ENCODE assay signal across 8 cellular contexts in genomic region chr4:51831133-51831532, GRCh38. TPM values are rescaled to one million over a fixed set of nuclear protein-coding genes. Genes with fewer than 3 reads are reported as not detected.
DNase-seq lines count a peak whose midpoint lies in the region; ATAC-seq, FAIRE-seq and TF ChIP-seq lines count a peak whose summit lies in the region.

No MANE protein-coding gene starts in this region.

- FAIRE-seq in frontal cortex (lab: Jason Lieb, UNC) = no peak

- in situ Hi-C loops in GM13976 (cut with MboI; ENCODE audit: low sequenced_read_pairs, unreplicated experiment) = no loop called here

- H3K4me3 ChIP-seq in A673 (ENCODE audit: low read depth, low read length, poor library complexity, severe bottlenecking) (no peak overlapping the region), heart left ventricle (no peak overlapping the region)

- H3K4me1 ChIP-seq in A673 (ENCODE audit: insufficient read depth, low read length, poor library complexity, severe bottlenecking) (no peaks in the 10 kb centered on the region), heart left ventricle (no peaks in the 10 kb centered on the region)

- WGBS in heart left ventricle, 4 donors = 19 to 29% (median 23%) methylated on average over 3 of the region's 3 CpGs

- CTCF ChIA-PET in A673 (lab: Charles Lee) = interaction anchor here (0.6 kb wide), 1 partner anchor 214 kb away, joined by 3 read pairs; no protein-coding TSS in a partner anchor

- ATAC-seq in HG03354 (IDR thresholded peaks at IDR 0.05; ENCODE audit: poor library complexity, severe bottlenecking, unreplicated experiment) (peak; percentile 72), heart left ventricle (peak in 3 of 4 donors; percentile 66 to 75 (median 75)), sciatic nerve (peak; percentile 78)

- POLR2A ChIA-PET in A673 (lab: Charles Lee; ENCODE audit: low non-redundant PET) = no interaction called here

- no peak for TF ChIP-seq POLR2A in heart left ventricle (IDR thresholded peaks at IDR 0.05)

- BruUV-seq in A673 (replicated peaks; lab: Mats Ljungman, UMichigan) = no TSS peak

- DNase-seq in A673 (ENCODE audit: low spot score) (peak; percentile 49), GM13976 (ENCODE audit: low spot score) (no peak), SHP77 (lab: John Stamatoyannopoulos, UW) (peak; percentile 49 to 55), heart left ventricle (peak; percentile 35 to 75 (median 54)), sciatic nerve (ENCODE audit: low spot score) (peak; percentile 80), frontal cortex (ENCODE audit: low spot score in 2 of 2) (no peak)
- peak; percentile 72 for DNase-seq in activated naive CD4-positive, alpha-beta T cell treated with anti-CD3 and anti-CD28 coated beads, Interleukin-2, amount 50 U/mL, for 16 hours

- intact Hi-C loops in A673 (cut with micrococcal nuclease; ENCODE audit: unreplicated experiment) (no loop called here), heart left ventricle (cut with DNase I) (loop anchor here in 2 of 10 donors (2.0 to 5.0 kb wide), 2 partner anchors 194 to 196 kb away; no protein-coding TSS in a partner anchor), sciatic nerve (cut with DNase I) (no loop called here)

- H3K36me3 ChIP-seq in A673 (ENCODE audit: insufficient read depth, low read length, poor library complexity, severe bottlenecking) (no peaks in the 10 kb centered on the region), heart left ventricle (no peaks in the 10 kb centered on the region)

- H3K27me3 ChIP-seq in A673 (replicated peaks; ENCODE audit: insufficient read depth, low read depth, low read length, poor library complexity) (no peaks in the 10 kb centered on the region), heart left ventricle (peaks cover 0 to 12% (median 0%) of the 10 kb centered on the region in 9 donors)

- H3K9me3 ChIP-seq in A673 (ENCODE audit: low read depth, low read length, poor library complexity, severe bottlenecking) (no peaks in the 10 kb centered on the region), heart left ventricle (no peaks in the 10 kb centered on the region)

- H3K27ac ChIP-seq in A673 (ENCODE audit: low read depth, low read length, poor library complexity, severe bottlenecking) (no peak overlapping the region), heart left ventricle (no peak overlapping the region)

- TF ChIP-seq CTCF in A673 (conservative IDR thresholded peaks at IDR 0.05; ENCODE audit: low read depth, low read length) = peak; percentile 62
- TF ChIP-seq CTCF in GM13976 (IDR thresholded peaks at IDR 0.05; ENCODE audit: borderline replicate concordance, control extremely low read depth, extremely low read depth, insufficient read depth, missing control alignments) = peak; percentile 80
- TF ChIP-seq CTCF in heart left ventricle (IDR thresholded peaks at IDR 0.05) = peak; percentile 44 to 80 (median 62)

RNA-seq across cellular contexts. Expression of gene DCUN1D4, which starts 11.8 kb away (rescaled TPM):
- total RNA-seq in A673 (2021) (21.5 and 31.7 TPM in 2 replicates), heart left ventricle (10 to 100 TPM; 16.6 to 54.0 (median 38.1) TPM), sciatic nerve (88.8 TPM), frontal cortex (124 TPM)
- 10 to 100 TPM; 10.4 to 19.1 TPM for polyA plus RNA-seq in heart left ventricle

Comparison
In these comparisons a context has a peak if more than half of its experiments do, and no peak if none do; other contexts are left out.
1. DNase-seq: peak in A673 (single experiment), SHP77 (2 of 2), activated naive CD4-positive, alpha-beta T cell treated with anti-CD3 and anti-CD28 coated beads, Interleukin-2, amount 50 U/mL, for 16 hours (single experiment), heart left ventricle (5 of 5) and sciatic nerve (single experiment); none in GM13976 (single experiment) and frontal cortex (0 of 2).
2. Peak in every context shown above with its lines, with median percentiles within 50 percentile points of each other: CTCF ChIP-seq and ATAC-seq.